ENCODE assay signal across 30 cellular contexts in the genomic region with DNA sequence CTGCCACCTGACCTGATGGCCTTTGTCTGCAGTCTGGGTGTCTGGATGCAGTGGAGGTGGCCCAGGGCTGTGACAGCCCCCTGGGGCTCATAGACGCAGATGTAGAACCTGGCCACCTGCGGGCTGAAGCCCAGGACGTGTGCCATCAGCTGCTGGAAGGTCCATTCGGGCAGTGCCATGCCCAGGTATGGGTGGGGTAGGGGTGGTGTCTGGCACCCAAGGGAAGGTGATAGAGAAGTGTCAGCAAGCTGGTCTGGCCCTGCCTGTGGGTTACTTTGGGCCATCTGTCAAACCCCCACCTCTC. TPM values are rescaled to one million over a fixed set of nuclear protein-coding genes. Genes with fewer than 3 reads are reported as not detected.
"Had no signal": no experiment of that assay in that cellular context is flagged by ENCODE, and none has a peak within 500 bp of the region (broad histone marks: within the 10 kb centered on the region; RNA-seq: fewer than 3 reads in every experiment).

No MANE protein-coding gene starts in this region.

- DNase-seq: activated CD4-positive, alpha-beta memory T cell treated with anti-CD3 and anti-CD28 coated beads for 36 hours; activated CD4-positive, alpha-beta T cell treated with anti-CD3 and anti-CD28 coated beads for 36 hours; activated CD4-positive, alpha-beta T cell treated with anti-CD3 and anti-CD28 coated beads, Interleukin-2, amount 10 ng/mL, durations not matched to agents 24 days and 14 days; activated CD4-positive, CD25-positive, alpha-beta regulatory T cell; activated CD4-positive, CD25-positive, alpha-beta regulatory T cell treated with anti-CD3 and anti-CD28 coated beads, Interleukin-2, amount 50 U/mL, for 72 hours; activated CD8-positive, alpha-beta memory T cell treated with anti-CD3 and anti-CD28 coated beads, Interleukin-2, amount 10 ng/mL, durations not matched to agents 7 days and 5 days; activated CD8-positive, alpha-beta memory T cell treated with anti-CD3 and anti-CD28 coated beads, Interleukin-2, amount 50 U/mL, for 4 hours; activated CD8-positive, alpha-beta T cell treated with anti-CD3 and anti-CD28 coated beads, Interleukin-2, amount 10 ng/mL, durations not matched to agents 7 days and 5 days; activated effector memory CD4-positive, alpha-beta T cell treated with anti-CD3 and anti-CD28 coated beads, Interleukin-2, amount 50 U/mL, for 16 hours; activated naive CD4-positive, alpha-beta T cell treated with anti-CD3 and anti-CD28 coated beads for 36 hours; activated T-cell treated with anti-CD3 and anti-CD28 coated beads, Interleukin-2, amount 50 U/mL, for 1 hour; activated T-cell treated with anti-CD3 and anti-CD28 coated beads, Interleukin-2, amount 50 U/mL, for 48 hours; amniotic stem cell; anterior cingulate cortex; brain microvascular endothelial cell; caudate nucleus; colonic mucosa; effector CD8-positive, alpha-beta T cell; esophagus squamous epithelium; foreskin melanocyte; heart right ventricle; T-cell had no signal

- H3K4me1 ChIP-seq: colonic mucosa had no signal

- H3K9me3 ChIP-seq: colonic mucosa, esophagus squamous epithelium, gastroesophageal sphincter, heart right ventricle had no signal

- ATAC-seq: activated CD4-positive, alpha-beta T cell treated with anti-CD3 and anti-CD28 coated beads for 36 hours; activated CD8-positive, alpha-beta memory T cell treated with anti-CD3 and anti-CD28 coated beads, Interleukin-2, amount 10 ng/mL, durations not matched to agents 7 days and 5 days; activated CD8-positive, alpha-beta T cell treated with anti-CD3 and anti-CD28 coated beads, Interleukin-2, amount 10 ng/mL, durations not matched to agents 7 days and 5 days; gastroesophageal sphincter; heart right ventricle; T-cell had no signal

- H3K4me3 ChIP-seq: colonic mucosa, esophagus squamous epithelium, gastroesophageal sphincter, heart right ventricle had no signal

- H3K27ac ChIP-seq: brain microvascular endothelial cell, colonic mucosa, epithelial cell of prostate, esophagus squamous epithelium, gastroesophageal sphincter, heart right ventricle had no signal

- H3K36me3 ChIP-seq: brain microvascular endothelial cell, colonic mucosa, esophagus squamous epithelium, gastroesophageal sphincter, heart right ventricle had no signal

- FAIRE-seq: astrocyte, bronchial epithelial cell, endometrium, endothelial cell of umbilical vein had no signal

- H3K27me3 ChIP-seq: colonic mucosa had no signal

RNA-seq across cellular contexts. Expression of a gene that starts 6.1 kb away (rescaled TPM):
- total RNA-seq: activated CD8-positive, alpha-beta memory T cell treated with anti-CD3 and anti-CD28 coated beads for 36 hours; activated CD8-positive, alpha-beta memory T cell treated with anti-CD3 and anti-CD28 coated beads, Interleukin-2, amount 10 ng/mL, durations not matched to agents 7 days and 5 days; activated T-helper 2 cell treated with anti-CD3 and anti-CD28 coated beads, Interferon-gamma antibody, Interleukin-2, Interleukin-4, amounts not matched to agents 10 μg/mL and 5 μg/mL and 100 μg/mL, durations not matched to agents 14 hours and 24 hours and 36 hours had no signal
